Comparison of ENCODE assay signal across 27 cellular contexts in genomic region chr2:241500016-241500415, GRCh38. TPM values are rescaled to one million over a fixed set of nuclear protein-coding genes. Genes with fewer than 3 reads are reported as not detected.
"Had no signal": no experiment of that assay in that cellular context is flagged by ENCODE, and none has a peak within 500 bp of the region (broad histone marks: within the 10 kb centered on the region; RNA-seq: fewer than 3 reads in every experiment).

No MANE protein-coding gene starts in this region.

- H3K4me3 Mint-ChIP-seq: activated B cell treated with CpG ODN at 0.5 μM for 24 hours; activated CD4-positive, alpha-beta T cell treated with anti-CD3 and anti-CD28 coated beads, Interleukin-2, amount 10 ng/mL, durations not matched to agents 24 days and 14 days; activated CD8-positive, alpha-beta memory T cell treated with anti-CD3 and anti-CD28 coated beads, Interleukin-2, amount 10 ng/mL, durations not matched to agents 7 days and 5 days; activated naive CD4-positive, alpha-beta T cell treated with anti-CD3 and anti-CD28 coated beads, Interleukin-2, amount 50 U/mL, for 24 hours; activated T-cell treated with anti-CD3 and anti-CD28 coated beads, Interleukin-2, amount 50 U/mL, for 24 hours; activated T-helper 1 cell treated with anti-CD3 and anti-CD28 coated beads, Interleukin-12 subunit alpha, Interleukin-12 subunit beta, Interleukin-2, Interleukin-4 antibody, amounts not matched to agents 30 ng/mL and 10 ng/mL and 1 ng/mL, durations not matched to agents 14 hours and 24 hours and 36 hours; central memory CD8-positive, alpha-beta T cell had no signal

- FAIRE-seq: TTC549 had no signal

- H3K27me3 ChIP-seq: ascending aorta, body of pancreas, Peyer's patch, SJSA1 had no signal

- ATAC-seq: activated CD8-positive, alpha-beta memory T cell treated with anti-CD3 and anti-CD28 coated beads, Interleukin-2, amount 10 ng/mL, durations not matched to agents 7 days and 5 days; body of pancreas had no signal

- H3K27ac ChIP-seq: ascending aorta, body of pancreas, KMS-11, Peyer's patch, SJSA1 had no signal

- H3K27ac Mint-ChIP-seq: activated B cell treated with CpG ODN at 0.5 μM for 24 hours; activated CD4-positive, alpha-beta T cell treated with anti-CD3 and anti-CD28 coated beads, Interleukin-2, amount 10 ng/mL, durations not matched to agents 24 days and 14 days; activated CD8-positive, alpha-beta memory T cell treated with anti-CD3 and anti-CD28 coated beads, Interleukin-2, amount 10 ng/mL, durations not matched to agents 7 days and 5 days; activated naive CD4-positive, alpha-beta T cell treated with anti-CD3 and anti-CD28 coated beads, Interleukin-2, amount 50 U/mL, for 24 hours; activated T-cell treated with anti-CD3 and anti-CD28 coated beads, Interleukin-2, amount 50 U/mL, for 24 hours; activated T-helper 1 cell treated with anti-CD3 and anti-CD28 coated beads, Interleukin-12 subunit alpha, Interleukin-12 subunit beta, Interleukin-2, Interleukin-4 antibody, amounts not matched to agents 30 ng/mL and 10 ng/mL and 1 ng/mL, durations not matched to agents 14 hours and 24 hours and 36 hours had no signal

- H3K27me3 Mint-ChIP-seq: activated B cell treated with CpG ODN at 0.5 μM for 24 hours; activated CD4-positive, alpha-beta T cell treated with anti-CD3 and anti-CD28 coated beads, Interleukin-2, amount 10 ng/mL, durations not matched to agents 24 days and 14 days; activated CD8-positive, alpha-beta memory T cell treated with anti-CD3 and anti-CD28 coated beads, Interleukin-2, amount 10 ng/mL, durations not matched to agents 7 days and 5 days; activated naive CD4-positive, alpha-beta T cell treated with anti-CD3 and anti-CD28 coated beads, Interleukin-2, amount 50 U/mL, for 24 hours; activated T-cell treated with anti-CD3 and anti-CD28 coated beads, Interleukin-2, amount 50 U/mL, for 24 hours; central memory CD8-positive, alpha-beta T cell had no signal

- H3K9me3 ChIP-seq: ascending aorta, body of pancreas, Peyer's patch, SJSA1 had no signal

- DNase-seq: activated B cell treated with CpG ODN at 0.5 μM for 24 hours; activated CD4-positive, alpha-beta T cell treated with anti-CD3 and anti-CD28 coated beads for 1 hour; activated CD4-positive, alpha-beta T cell treated with anti-CD3 and anti-CD28 coated beads, Interleukin-2, amount 10 ng/mL, durations not matched to agents 24 days and 14 days; activated CD4-positive, alpha-beta T cell treated with anti-CD3 and anti-CD28 coated beads, Interleukin-2, amount 50 U/mL, for 48 hours; activated CD8-positive, alpha-beta memory T cell treated with anti-CD3 and anti-CD28 coated beads, Interleukin-2, amount 10 ng/mL, durations not matched to agents 7 days and 5 days; activated effector memory CD4-positive, alpha-beta T cell treated with Interleukin-2 at 50 U/mL for 16 hours; activated naive CD4-positive, alpha-beta T cell; activated T-cell treated with anti-CD3 and anti-CD28 coated beads, Interleukin-2, amount 50 U/mL, for 24 hours; amniotic stem cell; body of pancreas; MV-4-11; NCI-H1694 treated with DMSO at 0.1 percent for 48 hours; NCI-H2029 treated with DMSO at 0.1 percent for 48 hours; NCI-H526 treated with DMSO at 0.1 percent for 48 hours; NK-92 treated with Interleukin-12 subunit alpha and Interleukin-12 subunit beta, amount 100 ng/mL, for 24 hours; OCI-M1; Peyer's patch; SHP77; T-helper 2 cell; T1000 had no signal

- H3K4me3 ChIP-seq: ascending aorta, body of pancreas, Peyer's patch, SJSA1 had no signal

- H3K4me2 ChIP-seq: KMS-11 had no signal

- H3K4me1 ChIP-seq: ascending aorta, SJSA1 had no signal

- H3K9me3 Mint-ChIP-seq: activated B cell treated with CpG ODN at 0.5 μM for 24 hours; activated CD4-positive, alpha-beta T cell treated with anti-CD3 and anti-CD28 coated beads, Interleukin-2, amount 10 ng/mL, durations not matched to agents 24 days and 14 days; activated naive CD4-positive, alpha-beta T cell treated with anti-CD3 and anti-CD28 coated beads, Interleukin-2, amount 50 U/mL, for 24 hours; activated T-cell treated with anti-CD3 and anti-CD28 coated beads, Interleukin-2, amount 50 U/mL, for 24 hours; activated T-helper 1 cell treated with anti-CD3 and anti-CD28 coated beads, Interleukin-12 subunit alpha, Interleukin-12 subunit beta, Interleukin-2, Interleukin-4 antibody, amounts not matched to agents 30 ng/mL and 10 ng/mL and 1 ng/mL, durations not matched to agents 14 hours and 24 hours and 36 hours; central memory CD8-positive, alpha-beta T cell had no signal

- H3K4me1 Mint-ChIP-seq: activated B cell treated with CpG ODN at 0.5 μM for 24 hours; activated CD4-positive, alpha-beta T cell treated with anti-CD3 and anti-CD28 coated beads, Interleukin-2, amount 10 ng/mL, durations not matched to agents 24 days and 14 days; activated CD8-positive, alpha-beta memory T cell treated with anti-CD3 and anti-CD28 coated beads, Interleukin-2, amount 10 ng/mL, durations not matched to agents 7 days and 5 days had no signal

- H3K9ac ChIP-seq: KMS-11 had no signal

- H3K36me3 Mint-ChIP-seq: activated CD8-positive, alpha-beta memory T cell treated with anti-CD3 and anti-CD28 coated beads, Interleukin-2, amount 10 ng/mL, durations not matched to agents 7 days and 5 days; activated naive CD4-positive, alpha-beta T cell treated with anti-CD3 and anti-CD28 coated beads, Interleukin-2, amount 50 U/mL, for 24 hours had no signal

RNA-seq across cellular contexts. Expression of gene BOK, which starts 58.5 kb away (rescaled TPM):
- total RNA-seq: activated B cell treated with CpG ODN at 0.5 μM for 24 hours; activated CD8-positive, alpha-beta memory T cell treated with anti-CD3 and anti-CD28 coated beads, Interleukin-2, amount 10 ng/mL, durations not matched to agents 7 days and 5 days; activated T-helper 1 cell treated with anti-CD3 and anti-CD28 coated beads, Interleukin-12 subunit alpha, Interleukin-12 subunit beta, Interleukin-2, Interleukin-4 antibody, amounts not matched to agents 30 ng/mL and 10 ng/mL and 1 ng/mL, durations not matched to agents 14 hours and 24 hours and 36 hours had no signal
